ENCODE assay signal across 2 cellular contexts in the genomic region with DNA sequence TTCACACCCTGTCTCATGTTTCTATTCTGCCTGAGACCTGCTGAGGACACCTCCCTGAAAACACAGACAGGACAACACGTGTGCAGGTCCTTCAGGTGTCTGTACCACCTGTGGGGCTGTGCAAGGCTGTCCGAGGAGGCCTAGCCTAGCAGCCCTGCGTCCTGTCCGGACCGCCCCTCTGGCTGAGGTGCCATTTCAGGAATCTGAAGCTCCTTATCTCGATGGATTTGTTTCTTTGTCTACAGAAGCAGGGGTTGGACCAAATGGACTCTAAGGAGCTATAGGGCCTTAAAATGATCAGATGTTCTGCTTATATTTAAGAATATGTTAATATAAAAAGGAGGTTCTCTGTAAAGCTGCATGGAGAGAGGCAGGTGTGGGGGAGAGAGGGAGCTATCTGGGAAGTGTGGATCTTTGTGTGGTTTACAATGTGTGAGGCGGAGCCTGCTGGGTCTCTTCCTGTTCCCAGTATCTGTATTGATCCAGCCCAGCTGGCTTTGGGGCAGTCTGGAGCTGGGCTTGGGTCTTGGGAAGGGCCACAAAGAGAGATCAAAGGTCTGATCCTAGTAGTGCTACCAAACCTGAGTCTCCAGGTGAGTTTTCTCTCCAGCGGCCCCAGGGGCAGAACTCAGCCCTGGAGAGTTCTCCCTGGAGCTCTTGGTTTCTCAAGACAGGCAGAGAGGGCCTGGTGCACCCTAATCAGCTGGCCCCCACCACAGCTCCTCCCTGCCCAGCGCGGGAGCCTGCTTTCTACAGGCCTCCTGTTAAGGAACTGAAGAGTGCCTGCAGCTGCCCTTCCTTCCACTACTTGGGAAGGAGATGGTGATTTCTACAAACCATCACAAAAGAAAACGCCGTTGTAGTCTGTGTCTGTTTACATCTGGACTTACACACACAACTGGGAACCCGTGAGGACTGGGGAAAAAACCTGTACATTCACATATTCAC.
TF ChIP-seq lines count a peak whose summit lies in the region.

No MANE protein-coding gene starts in this region.

TF ChIP-seq in SK-N-SH, 30 proteins besides CTCF, POLR2A, EP300 and RAD21:
- TF ChIP-seq, protein P1, sequence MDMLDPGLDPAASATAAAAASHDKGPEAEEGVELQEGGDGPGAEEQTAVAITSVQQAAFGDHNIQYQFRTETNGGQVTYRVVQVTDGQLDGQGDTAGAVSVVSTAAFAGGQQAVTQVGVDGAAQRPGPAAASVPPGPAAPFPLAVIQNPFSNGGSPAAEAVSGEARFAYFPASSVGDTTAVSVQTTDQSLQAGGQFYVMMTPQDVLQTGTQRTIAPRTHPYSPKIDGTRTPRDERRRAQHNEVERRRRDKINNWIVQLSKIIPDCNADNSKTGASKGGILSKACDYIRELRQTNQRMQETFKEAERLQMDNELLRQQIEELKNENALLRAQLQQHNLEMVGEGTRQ (IDR thresholded peaks at IDR 0.05; ENCODE audit: borderline replicate concordance, low read depth, low read length), result no peak
- TF ChIP-seq, protein P2, sequence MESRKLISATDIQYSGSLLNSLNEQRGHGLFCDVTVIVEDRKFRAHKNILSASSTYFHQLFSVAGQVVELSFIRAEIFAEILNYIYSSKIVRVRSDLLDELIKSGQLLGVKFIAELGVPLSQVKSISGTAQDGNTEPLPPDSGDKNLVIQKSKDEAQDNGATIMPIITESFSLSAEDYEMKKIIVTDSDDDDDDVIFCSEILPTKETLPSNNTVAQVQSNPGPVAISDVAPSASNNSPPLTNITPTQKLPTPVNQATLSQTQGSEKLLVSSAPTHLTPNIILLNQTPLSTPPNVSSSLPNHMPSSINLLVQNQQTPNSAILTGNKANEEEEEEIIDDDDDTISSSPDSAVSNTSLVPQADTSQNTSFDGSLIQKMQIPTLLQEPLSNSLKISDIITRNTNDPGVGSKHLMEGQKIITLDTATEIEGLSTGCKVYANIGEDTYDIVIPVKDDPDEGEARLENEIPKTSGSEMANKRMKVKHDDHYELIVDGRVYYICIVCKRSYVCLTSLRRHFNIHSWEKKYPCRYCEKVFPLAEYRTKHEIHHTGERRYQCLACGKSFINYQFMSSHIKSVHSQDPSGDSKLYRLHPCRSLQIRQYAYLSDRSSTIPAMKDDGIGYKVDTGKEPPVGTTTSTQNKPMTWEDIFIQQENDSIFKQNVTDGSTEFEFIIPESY (IDR thresholded peaks at IDR 0.05; ENCODE audit: borderline replicate concordance, low read depth), result no peak
- TF ChIP-seq RFX5 (IDR thresholded peaks at IDR 0.05; ENCODE audit: low read length), result no peak
- TF ChIP-seq FOXJ3 (CRISPR knock-in tag; IDR thresholded peaks at IDR 0.05), result no peak
- TF ChIP-seq, protein P3, sequence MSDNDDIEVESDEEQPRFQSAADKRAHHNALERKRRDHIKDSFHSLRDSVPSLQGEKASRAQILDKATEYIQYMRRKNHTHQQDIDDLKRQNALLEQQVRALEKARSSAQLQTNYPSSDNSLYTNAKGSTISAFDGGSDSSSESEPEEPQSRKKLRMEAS (IDR thresholded peaks at IDR 0.05; ENCODE audit: low read depth), result no peak
- no peak for TF ChIP-seq ELF1 (IDR thresholded peaks at IDR 0.05)
- TF ChIP-seq RCOR1 (IDR thresholded peaks at IDR 0.05; ENCODE audit: low read length), result no peak
- TF ChIP-seq, protein P4, sequence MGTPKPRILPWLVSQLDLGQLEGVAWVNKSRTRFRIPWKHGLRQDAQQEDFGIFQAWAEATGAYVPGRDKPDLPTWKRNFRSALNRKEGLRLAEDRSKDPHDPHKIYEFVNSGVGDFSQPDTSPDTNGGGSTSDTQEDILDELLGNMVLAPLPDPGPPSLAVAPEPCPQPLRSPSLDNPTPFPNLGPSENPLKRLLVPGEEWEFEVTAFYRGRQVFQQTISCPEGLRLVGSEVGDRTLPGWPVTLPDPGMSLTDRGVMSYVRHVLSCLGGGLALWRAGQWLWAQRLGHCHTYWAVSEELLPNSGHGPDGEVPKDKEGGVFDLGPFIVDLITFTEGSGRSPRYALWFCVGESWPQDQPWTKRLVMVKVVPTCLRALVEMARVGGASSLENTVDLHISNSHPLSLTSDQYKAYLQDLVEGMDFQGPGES (IDR thresholded peaks at IDR 0.05; ENCODE audit: low read depth, low read length), result no peak
- no peak for TF ChIP-seq RXRA (IDR thresholded peaks at IDR 0.05; ENCODE audit: borderline replicate concordance, low read depth)
- TF ChIP-seq FOSL2 (IDR thresholded peaks at IDR 0.05; ENCODE audit: borderline replicate concordance, low read depth), result no peak
TF ChIP-seq in SK-N-SH: peak in this region for 0.

TF ChIP-seq in SK-N-SH treated with all-trans-retinoic acid at 6 μM for 48 hours, 23 proteins besides CTCF, POLR2A, EP300 and RAD21 (continued from another document):
- TF ChIP-seq OSR1 (CRISPR knock-in tag; IDR thresholded peaks at IDR 0.05) (no peak), ARNTL (CRISPR knock-in tag; IDR thresholded peaks at IDR 0.05; ENCODE audit: borderline replicate concordance, low read depth) (no peak), ISL1 (CRISPR knock-in tag; IDR thresholded peaks at IDR 0.05) (no peak), ZNF70 (CRISPR knock-in tag; IDR thresholded peaks at IDR 0.05) (no peak), ZFP30 (CRISPR knock-in tag; IDR thresholded peaks at IDR 0.05) (no peak), ZC3H10 (CRISPR knock-in tag; IDR thresholded peaks at IDR 0.05) (no peak), ZNF8 (CRISPR knock-in tag; IDR thresholded peaks at IDR 0.05) (no peak), SNAI2 (CRISPR knock-in tag; IDR thresholded peaks at IDR 0.05) (no peak)
- TF ChIP-seq, protein P5, sequence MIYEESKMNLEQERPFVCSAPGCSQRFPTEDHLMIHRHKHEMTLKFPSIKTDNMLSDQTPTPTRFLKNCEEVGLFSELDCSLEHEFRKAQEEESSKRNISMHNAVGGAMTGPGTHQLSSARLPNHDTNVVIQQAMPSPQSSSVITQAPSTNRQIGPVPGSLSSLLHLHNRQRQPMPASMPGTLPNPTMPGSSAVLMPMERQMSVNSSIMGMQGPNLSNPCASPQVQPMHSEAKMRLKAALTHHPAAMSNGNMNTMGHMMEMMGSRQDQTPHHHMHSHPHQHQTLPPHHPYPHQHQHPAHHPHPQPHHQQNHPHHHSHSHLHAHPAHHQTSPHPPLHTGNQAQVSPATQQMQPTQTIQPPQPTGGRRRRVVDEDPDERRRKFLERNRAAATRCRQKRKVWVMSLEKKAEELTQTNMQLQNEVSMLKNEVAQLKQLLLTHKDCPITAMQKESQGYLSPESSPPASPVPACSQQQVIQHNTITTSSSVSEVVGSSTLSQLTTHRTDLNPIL (CRISPR knock-in tag; IDR thresholded peaks at IDR 0.05; ENCODE audit: low read depth), result no peak
- TF ChIP-seq, protein P6, sequence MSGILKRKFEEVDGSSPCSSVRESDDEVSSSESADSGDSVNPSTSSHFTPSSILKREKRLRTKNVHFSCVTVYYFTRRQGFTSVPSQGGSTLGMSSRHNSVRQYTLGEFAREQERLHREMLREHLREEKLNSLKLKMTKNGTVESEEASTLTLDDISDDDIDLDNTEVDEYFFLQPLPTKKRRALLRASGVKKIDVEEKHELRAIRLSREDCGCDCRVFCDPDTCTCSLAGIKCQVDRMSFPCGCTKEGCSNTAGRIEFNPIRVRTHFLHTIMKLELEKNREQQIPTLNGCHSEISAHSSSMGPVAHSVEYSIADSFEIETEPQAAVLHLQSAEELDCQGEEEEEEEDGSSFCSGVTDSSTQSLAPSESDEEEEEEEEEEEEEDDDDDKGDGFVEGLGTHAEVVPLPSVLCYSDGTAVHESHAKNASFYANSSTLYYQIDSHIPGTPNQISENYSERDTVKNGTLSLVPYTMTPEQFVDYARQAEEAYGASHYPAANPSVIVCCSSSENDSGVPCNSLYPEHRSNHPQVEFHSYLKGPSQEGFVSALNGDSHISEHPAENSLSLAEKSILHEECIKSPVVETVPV (CRISPR knock-in tag; IDR thresholded peaks at IDR 0.05), result no peak
